Comparison of ENCODE assay signal across 28 cellular contexts in the genomic region with DNA sequence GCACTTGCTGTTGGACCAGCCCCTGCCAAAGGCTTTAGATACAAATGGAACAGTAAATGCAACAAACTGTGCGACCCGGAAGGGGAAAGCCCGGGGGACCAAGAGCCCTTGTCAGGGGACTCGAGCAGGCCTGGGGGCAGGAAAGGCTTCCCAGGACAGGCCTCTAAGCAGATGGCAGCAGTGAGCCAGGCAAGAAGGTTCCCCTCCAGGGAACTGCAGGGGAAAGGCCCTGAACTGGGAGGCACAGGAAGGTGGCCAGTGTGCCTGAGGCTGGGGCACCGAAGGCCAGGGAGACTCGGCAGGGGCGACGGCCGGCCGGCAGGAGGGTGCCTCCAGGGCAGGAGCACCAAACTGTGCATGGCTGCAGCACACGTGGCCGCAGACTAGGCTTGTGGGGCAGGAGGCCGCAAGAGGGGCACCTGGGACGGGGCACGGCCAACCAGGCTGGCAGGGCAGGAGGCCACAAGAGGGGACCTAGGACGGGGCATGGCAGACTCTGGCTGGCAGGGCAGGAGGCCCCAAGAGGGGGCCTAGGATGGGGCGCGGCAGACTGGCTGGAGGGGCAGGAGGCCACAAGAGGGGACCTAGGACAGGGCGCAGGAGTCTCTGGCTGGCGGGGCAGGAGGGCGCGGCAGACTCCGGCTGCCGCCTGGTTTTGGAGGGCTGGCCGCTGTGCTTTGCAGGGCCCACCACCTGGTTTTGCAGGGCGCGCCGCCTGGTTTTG. TPM values are rescaled to one million over a fixed set of nuclear protein-coding genes. Genes with fewer than 3 reads are reported as not detected.
DNase-seq lines count a peak whose midpoint lies in the region; ATAC-seq and TF ChIP-seq lines count a peak whose summit lies in the region.
"Had no signal": no experiment of that assay in that cellular context is flagged by ENCODE, and none has a peak within 500 bp of the region (broad histone marks: within the 10 kb centered on the region; RNA-seq: fewer than 3 reads in every experiment).

No MANE protein-coding gene starts in this region.

- TF ChIP-seq CTCF in HEK293 (tag by site-specific recombination; IDR thresholded peaks at IDR 0.05) (no peak), glutamatergic neuron (IDR thresholded peaks at IDR 0.05; ENCODE audit: partially characterized antibody, unreplicated experiment) (no peak), osteoblast (IDR thresholded peaks at IDR 0.05; ENCODE audit: extremely low read depth, low read depth, low read length) (no peak)

- H3K4me3 ChIP-seq in BLaER1 (peak overlapping the region; percentile 2; the same call in 1 of the 2 replicates), HEK293 (ENCODE audit: low read depth, low read length) (no peak overlapping the region), osteoblast (ENCODE audit: insufficient read depth, low read length) (no peak overlapping the region)
- H3K4me3 ChIP-seq: dorsolateral prefrontal cortex, GM12878, mucosa of descending colon had no signal

- peaks cover 62% of the 10 kb centered on the region for H3K4me1 Mint-ChIP-seq in glutamatergic neuron (ENCODE audit: low read depth, unreplicated experiment)
- H3K4me1 Mint-ChIP-seq: activated CD4-positive, alpha-beta T cell treated with anti-CD3 and anti-CD28 coated beads, Interleukin-2, amount 10 ng/mL, durations not matched to agents 24 days and 14 days had no signal

- in situ Hi-C loops in G401 (cut with HindIII; ENCODE audit: low sequenced_read_pairs): no loop called here

- CTCF ChIA-PET in HEK293 (lab: Yijun Ruan, JAX): interaction anchor here (0.7 kb wide), 1 partner anchor 13 kb away, joined by 3 read pairs; no protein-coding TSS in a partner anchor

- POLR2A ChIA-PET in HEK293 (lab: Yijun Ruan, JAX): no interaction called here

- H3K27me3 ChIP-seq in BLaER1 (no peaks in the 10 kb centered on the region), osteoblast (ENCODE audit: insufficient read depth, low read length) (no peaks in the 10 kb centered on the region)
- H3K27me3 ChIP-seq: dorsolateral prefrontal cortex had no signal

- DNase-seq in glutamatergic neuron: peak; percentile 63
- DNase-seq in osteoblast (ENCODE audit: insufficient read length, low spot score, missing footprints): peak; percentile 60
- DNase-seq in NCI-H1930 (lab: John Stamatoyannopoulos, UW): no peak
- DNase-seq in G401 (ENCODE audit: low spot score): no peak
- DNase-seq: activated CD4-positive, alpha-beta T cell treated with anti-CD3 and anti-CD28 coated beads, Interleukin-2, amount 10 ng/mL, durations not matched to agents 24 days and 14 days; activated gamma-delta T cell treated with Interleukin-2 at 50 U/mL for 16 hours; activated T-cell treated with anti-CD3 and anti-CD28 coated beads, Interleukin-2, amount 50 U/mL, for 24 hours; cerebellar nuclear complex; dorsolateral prefrontal cortex; GOT3; hypothalamus; NCI-H1436; NCI-H2107; NCI-H446 treated with DMSO at 0.1 percent for 48 hours; NCI-H82; nephron progenitor cell; RPMI8226; stimulated activated CD4-positive, alpha-beta T cell treated with anti-CD3 and anti-CD28 coated beads, Interleukin-4, amount 100 ng/mL, for 4 hours; stimulated activated naive B cell treated with anti-CD40 and anti-IgM and Interleukin-4, amounts not matched to agents 10 μg/mL and 1 μg/mL and 100 μg/mL, for 72 hours had no signal

- peaks cover 27% of the 10 kb centered on the region for H3K9me3 Mint-ChIP-seq in glutamatergic neuron (ENCODE audit: unreplicated experiment)
- H3K9me3 Mint-ChIP-seq: activated CD4-positive, alpha-beta T cell treated with anti-CD3 and anti-CD28 coated beads, Interleukin-2, amount 10 ng/mL, durations not matched to agents 24 days and 14 days; activated T-cell treated with anti-CD3 and anti-CD28 coated beads, Interleukin-2, amount 50 U/mL, for 24 hours; nephron progenitor cell; stimulated activated naive B cell treated with anti-CD40 and anti-IgM and Interleukin-4, amounts not matched to agents 10 μg/mL and 1 μg/mL and 100 μg/mL, for 72 hours had no signal

- ATAC-seq in HG03196 (IDR thresholded peaks at IDR 0.05; ENCODE audit: unreplicated experiment): no peak
- no peak for ATAC-seq in HG03045 (IDR thresholded peaks at IDR 0.05; ENCODE audit: unreplicated experiment)
- ATAC-seq: GM12878; mucosa of descending colon; sciatic nerve; stimulated activated naive B cell treated with anti-CD40 and anti-IgM and Interleukin-4, amounts not matched to agents 10 μg/mL and 1 μg/mL and 100 μg/mL, for 72 hours had no signal

- no peaks in the 10 kb centered on the region for H3K36me3 Mint-ChIP-seq in glutamatergic neuron (ENCODE audit: unreplicated experiment)

- H4K20me1 ChIP-seq in BLaER1 (peaks cover 97% of the 10 kb centered on the region), osteoblast (ENCODE audit: insufficient read depth, low read length) (peaks cover 56% of the 10 kb centered on the region)

- peaks cover 71% of the 10 kb centered on the region for H3K4me1 ChIP-seq in BLaER1
- H3K4me1 ChIP-seq in HEK293 (ENCODE audit: control insufficient read depth, insufficient read depth, low read length): no peaks in the 10 kb centered on the region
- no peaks in the 10 kb centered on the region for H3K4me1 ChIP-seq in osteoblast (ENCODE audit: insufficient read depth, low read length)
- H3K4me1 ChIP-seq: parathyroid adenoma had no signal

- peaks cover 8% of the 10 kb centered on the region; the same call in 1 of the 2 replicates for H3K36me3 ChIP-seq in BLaER1
- no peaks in the 10 kb centered on the region for H3K36me3 ChIP-seq in HEK293 (ENCODE audit: control insufficient read depth in 2 of 2, insufficient read depth in 1 of 2, low read length in 2 of 2)
- no peaks in the 10 kb centered on the region for H3K36me3 ChIP-seq in osteoblast (ENCODE audit: insufficient read depth, low read length)

- H3K27ac ChIP-seq in BLaER1 (peak overlapping the region; percentile 74), HEK293 (ENCODE audit: extremely low read depth, low read depth, low read length) (no peak overlapping the region), osteoblast (ENCODE audit: low read depth, low read length) (no peak overlapping the region)
- H3K27ac ChIP-seq: KMS-11, parathyroid adenoma had no signal

- H3K9me3 ChIP-seq in BLaER1 (no peaks in the 10 kb centered on the region), HEK293 (ENCODE audit: control insufficient read depth, insufficient read depth, low read depth, low read length) (no peaks in the 10 kb centered on the region), osteoblast (ENCODE audit: low read depth, low read length) (no peaks in the 10 kb centered on the region)
- H3K9me3 ChIP-seq: mucosa of descending colon had no signal

- H3K79me2 ChIP-seq in osteoblast (ENCODE audit: insufficient read depth, low read length): peaks cover 93% of the 10 kb centered on the region

- H3K9ac ChIP-seq in BLaER1: peak overlapping the region; percentile 51
- H3K9ac ChIP-seq: KMS-11, parathyroid adenoma had no signal

- H3K27me3 Mint-ChIP-seq in glutamatergic neuron (ENCODE audit: unreplicated experiment): peaks cover 24% of the 10 kb centered on the region
- H3K27me3 Mint-ChIP-seq: activated CD4-positive, alpha-beta T cell treated with anti-CD3 and anti-CD28 coated beads, Interleukin-2, amount 10 ng/mL, durations not matched to agents 24 days and 14 days; activated T-cell treated with anti-CD3 and anti-CD28 coated beads, Interleukin-2, amount 50 U/mL, for 24 hours; stimulated activated naive B cell treated with anti-CD40 and anti-IgM and Interleukin-4, amounts not matched to agents 10 μg/mL and 1 μg/mL and 100 μg/mL, for 72 hours had no signal

- H3K27ac Mint-ChIP-seq in glutamatergic neuron (ENCODE audit: unreplicated experiment): peak overlapping the region; percentile 95
- H3K27ac Mint-ChIP-seq: activated CD4-positive, alpha-beta T cell treated with anti-CD3 and anti-CD28 coated beads, Interleukin-2, amount 10 ng/mL, durations not matched to agents 24 days and 14 days; activated T-cell treated with anti-CD3 and anti-CD28 coated beads, Interleukin-2, amount 50 U/mL, for 24 hours; nephron progenitor cell had no signal

- H3K4me3 Mint-ChIP-seq in glutamatergic neuron (ENCODE audit: unreplicated experiment): peak overlapping the region; percentile 49
- H3K4me3 Mint-ChIP-seq: activated CD4-positive, alpha-beta T cell treated with anti-CD3 and anti-CD28 coated beads, Interleukin-2, amount 10 ng/mL, durations not matched to agents 24 days and 14 days; activated T-cell treated with anti-CD3 and anti-CD28 coated beads, Interleukin-2, amount 50 U/mL, for 24 hours; nephron progenitor cell had no signal

- H3K4me2 ChIP-seq in BLaER1 (peak overlapping the region; percentile 90), osteoblast (ENCODE audit: insufficient read depth, low read length) (no peak overlapping the region)
- H3K4me2 ChIP-seq: KMS-11 had no signal

- H2AFZ ChIP-seq in osteoblast (ENCODE audit: low read length): no peak overlapping the region
- H2AFZ ChIP-seq: parathyroid adenoma had no signal

TF ChIP-seq in HEK293, 187 proteins besides CTCF, POLR2A, EP300 and RAD21:
- peak; percentile 61 for TF ChIP-seq ZIC2 (tag by site-specific recombination; IDR thresholded peaks at IDR 0.05)
- TF ChIP-seq ZBTB6 (tag by site-specific recombination; IDR thresholded peaks at IDR 0.05): no peak

RNA-seq across cellular contexts. Expression of gene VAV2, which starts 10.0 kb away (rescaled TPM):
- 270 TPM for total RNA-seq in glutamatergic neuron (ENCODE audit: unreplicated experiment)
- 8.0 and 8.8 TPM in 2 replicates for total RNA-seq in osteoblast
- total RNA-seq in G401 (2014; rRNA removed; shearing (Covaris generic)): 18.9 and 21.4 TPM in 2 replicates

RNA-seq across cellular contexts. Expression of gene BRD3OS, which starts 43.2 kb away (rescaled TPM):
- 31.6 TPM for total RNA-seq in glutamatergic neuron (ENCODE audit: unreplicated experiment)
- 23.0 and 26.1 TPM in 2 replicates for total RNA-seq in osteoblast
- 32.9 and 50.7 TPM in 2 replicates for total RNA-seq in G401 (2014; rRNA removed; shearing (Covaris generic))

Comparison
In these comparisons a context has a peak if more than half of its experiments do, and no peak if none do; other contexts are left out.
1. DNase-seq: peak in glutamatergic neuron (single experiment) and osteoblast (single experiment); none in NCI-H1930 (0 of 2) and G401 (single experiment).
2. RNA of gene VAV2, which starts 10.0 kb away (total RNA-seq): 270 TPM in glutamatergic neuron (single experiment); 18.9 to 21.4 TPM in G401 and 8.0 to 8.8 TPM in osteoblast; every median in the first group is over 10 times any median in the second.